ENCODE assay signal across 9 cellular contexts in the genomic region with DNA sequence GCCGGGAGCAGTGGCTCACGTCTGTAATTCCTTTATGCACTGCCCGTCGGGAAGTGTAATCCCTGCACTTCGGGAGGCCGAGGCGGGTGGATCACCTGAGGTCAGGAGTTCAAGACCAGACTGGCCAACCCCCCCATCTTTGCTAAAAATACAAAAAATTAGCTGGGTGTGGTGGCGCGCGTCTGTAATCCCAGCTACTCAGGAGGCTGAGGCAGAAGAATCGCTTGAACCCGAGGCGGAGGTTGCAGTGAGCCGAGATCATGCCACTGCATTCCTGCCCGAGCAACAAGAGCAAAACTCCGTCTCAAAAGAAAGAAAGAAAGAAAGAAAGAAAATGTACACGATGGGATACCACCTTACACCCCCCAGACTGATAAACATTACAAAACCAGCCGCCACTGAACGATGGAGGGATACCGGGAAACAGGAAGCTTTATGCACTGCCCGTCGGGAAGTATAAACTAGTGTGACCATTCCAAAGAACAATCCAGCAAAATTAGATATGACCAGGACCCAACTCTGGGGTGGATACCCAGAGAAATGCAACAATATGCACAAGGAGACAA. TPM values are rescaled to one million over a fixed set of nuclear protein-coding genes. Genes with fewer than 3 reads are reported as not detected.
DNase-seq lines count a peak whose midpoint lies in the region; ATAC-seq and TF ChIP-seq lines count a peak whose summit lies in the region.
"Had no signal": no experiment of that assay in that cellular context is flagged by ENCODE, and none has a peak within 500 bp of the region (broad histone marks: within the 10 kb centered on the region; RNA-seq: fewer than 3 reads in every experiment).

No MANE protein-coding gene starts in this region.

- POLR2A ChIA-PET in GM10248 (lab: Yijun Ruan, JAX) = interaction anchor here (0.6 kb wide), 1 partner anchor 81 kb away, joined by 5 read pairs; no protein-coding TSS in a partner anchor

- H3K4me3 Mint-ChIP-seq in natural killer cell treated with Interleukin-12 subunit alpha and Interleukin-12 subunit beta and Interleukin-15 and Interleukin-18, amount 100 ng/mL, for 72 hours = peak overlapping the region; percentile 99

- H3K4me3 ChIP-seq in AG10803 (ENCODE audit: low read length) (peak overlapping the region; percentile 86), NB4 (ENCODE audit: low read depth, low read length) (peak overlapping the region; percentile 80), dorsolateral prefrontal cortex (peak overlapping the region; percentile 63 to 100 (median 92))

- peak overlapping the region; percentile 78 to 95 for H3K27ac Mint-ChIP-seq in natural killer cell treated with Interleukin-12 subunit alpha and Interleukin-12 subunit beta and Interleukin-15 and Interleukin-18, amount 100 ng/mL, for 72 hours

- H3K36me3 Mint-ChIP-seq in natural killer cell treated with Interleukin-12 subunit alpha and Interleukin-12 subunit beta and Interleukin-15 and Interleukin-18, amount 100 ng/mL, for 72 hours = peaks cover 13% of the 10 kb centered on the region

- ATAC-seq in natural killer cell treated with Interleukin-12 subunit alpha and Interleukin-12 subunit beta and Interleukin-15 and Interleukin-18, amount 100 ng/mL, for 72 hours = no peak

- no peaks in the 10 kb centered on the region for H3K9me3 Mint-ChIP-seq in natural killer cell treated with Interleukin-12 subunit alpha and Interleukin-12 subunit beta and Interleukin-15 and Interleukin-18, amount 100 ng/mL, for 72 hours

- CTCF ChIA-PET in GM10248 (lab: Yijun Ruan, JAX) = interaction anchor here (1.9 to 4.1 kb wide), 4 partner anchors 9 to 48 kb away, joined by 5 to 26 read pairs (median 9); no protein-coding TSS in a partner anchor

- H3K27ac ChIP-seq in dorsolateral prefrontal cortex = peak overlapping the region in 50 of 59 donors; percentile 11 to 95 (median 86)

- intact Hi-C loops in dorsolateral prefrontal cortex (cut with DNase I) = loop anchor here (5.0 kb wide), 3 partner anchors 44 to 461 kb away; a partner anchor contains a TSS

- no peaks in the 10 kb centered on the region for H3K27me3 Mint-ChIP-seq in natural killer cell treated with Interleukin-12 subunit alpha and Interleukin-12 subunit beta and Interleukin-15 and Interleukin-18, amount 100 ng/mL, for 72 hours

- DNase-seq in AG10803 (ENCODE audit: low read depth) (no peak), NB4 (ENCODE audit: low read depth) (no peak), dorsolateral prefrontal cortex (no peak), NCI-H1694 treated with DMSO at 0.1 percent for 48 hours (lab: John Stamatoyannopoulos, UW) (no peak), dermis blood vessel endothelial cell (no peak), GM10248 (ENCODE audit: extremely low spot score) (no peak)
- no peak for DNase-seq in natural killer cell treated with Interleukin-12 subunit alpha and Interleukin-12 subunit beta and Interleukin-15 and Interleukin-18, amount 100 ng/mL, for 72 hours (ENCODE audit: low spot score)
- no peak for DNase-seq in activated CD4-positive, alpha-beta T cell treated with anti-CD3 and anti-CD28 coated beads for 4 hours

- H3K27me3 ChIP-seq in dorsolateral prefrontal cortex = no peaks in the 10 kb centered on the region

- no peak for TF ChIP-seq POLR2A in NB4 (IDR thresholded peaks at IDR 0.05; ENCODE audit: extremely low read depth, insufficient read length)

- TF ChIP-seq CTCF in AG10803 (conservative IDR thresholded peaks at IDR 0.05; ENCODE audit: low read length) (no peak), NB4 (IDR thresholded peaks at IDR 0.05; ENCODE audit: low read depth, low read length) (no peak), dorsolateral prefrontal cortex (IDR thresholded peaks at IDR 0.05 in 54 of 56, conservative IDR thresholded peaks at IDR 0.05 in 2 of 56; ENCODE audit: low read depth in 1 of 56, partially characterized antibody in 56 of 56) (peak in 1 of 56 donors; percentile 29), GM10248 (IDR thresholded peaks at IDR 0.05; ENCODE audit: control extremely low read depth, extremely low read depth, low read depth, missing control alignments) (no peak)

- H3K4me1 Mint-ChIP-seq in natural killer cell treated with Interleukin-12 subunit alpha and Interleukin-12 subunit beta and Interleukin-15 and Interleukin-18, amount 100 ng/mL, for 72 hours (ENCODE audit: low read depth in 2 of 2) = peaks cover 27 to 30% of the 10 kb centered on the region in 2 donors

RNA-seq across cellular contexts. Expression of a gene that starts 1.1 kb away (rescaled TPM):
- 100 to 1,000 TPM in 27 of 120 experiments, 10 to 100 TPM in 93; 45.9 to 169 (median 85.2) TPM for total RNA-seq in dorsolateral prefrontal cortex
- total RNA-seq in natural killer cell treated with Interleukin-12 subunit alpha and Interleukin-12 subunit beta and Interleukin-15 and Interleukin-18, amount 100 ng/mL, for 72 hours = 10 to 100 TPM; 47.7 to 72.8 TPM
- total RNA-seq in dermis blood vessel endothelial cell = 68.3 and 69.4 TPM in 2 replicates

RNA-seq across cellular contexts. Expression of a gene that starts 46.6 kb away (rescaled TPM):
- total RNA-seq in dorsolateral prefrontal cortex (not detected), dermis blood vessel endothelial cell (not detected in 2 replicates)
- total RNA-seq in natural killer cell treated with Interleukin-12 subunit alpha and Interleukin-12 subunit beta and Interleukin-15 and Interleukin-18, amount 100 ng/mL, for 72 hours = not detected
- total RNA-seq: lung microvascular endothelial cell had no signal
